ENCODE assay signal across 31 cellular contexts in the genomic region with DNA sequence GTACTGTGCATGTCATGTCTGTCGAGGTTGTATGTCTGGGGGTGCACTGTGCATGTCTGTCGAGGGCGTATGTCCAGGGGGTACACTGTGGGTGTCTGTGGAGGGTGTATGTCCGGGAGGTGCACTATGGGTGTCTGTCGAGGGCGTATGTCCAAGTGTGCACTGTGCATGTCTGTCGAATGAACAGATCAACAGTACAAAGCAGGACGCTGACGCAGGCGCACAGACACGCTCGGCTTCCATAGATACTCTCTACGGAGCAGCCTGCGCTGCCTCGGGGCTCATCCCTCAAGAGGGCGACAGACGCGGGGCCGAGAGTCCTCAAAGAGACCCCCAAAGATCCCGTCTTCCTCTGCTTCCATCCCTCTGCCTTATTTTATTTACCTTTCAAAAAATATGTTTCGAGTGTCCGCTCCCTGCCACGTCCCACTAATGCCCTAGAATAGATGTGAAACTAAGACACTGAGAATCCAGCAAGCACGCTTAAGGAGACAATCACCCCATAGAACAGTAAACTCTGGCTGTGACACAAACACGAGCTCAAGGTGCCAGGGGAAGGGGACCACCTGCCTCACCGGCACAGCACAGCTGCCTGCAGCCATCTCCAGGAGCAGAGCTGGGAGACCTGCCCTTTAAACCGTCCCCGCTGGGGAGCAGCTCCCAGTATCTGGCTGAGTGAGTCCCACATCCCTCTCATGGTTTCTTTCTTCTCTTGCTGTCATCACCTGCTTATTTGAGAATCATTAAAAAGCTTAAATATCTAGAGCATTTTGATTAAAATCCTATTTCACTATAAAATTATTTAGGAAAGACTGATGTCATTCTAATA.
A peak's percentile ranks its signal among the peaks of the same experiment; 100 is the strongest.
DNase-seq lines count a peak whose midpoint lies in the region; ATAC-seq and TF ChIP-seq lines count a peak whose summit lies in the region.
"Had no signal": no experiment of that assay in that cellular context is flagged by ENCODE, and none has a peak within 500 bp of the region (broad histone marks: within the 10 kb centered on the region; RNA-seq: fewer than 3 reads in every experiment).

No MANE protein-coding gene starts in this region.

- H3K9me3 Mint-ChIP-seq in H9 (no peaks in the 10 kb centered on the region), osteocyte (ENCODE audit: unreplicated experiment) (peaks cover 23% of the 10 kb centered on the region)
- H3K9me3 Mint-ChIP-seq: nephron progenitor cell had no signal

- no peak overlapping the region for H4K8ac ChIP-seq in H9 (replicated peaks; ENCODE audit: insufficient read length, low read depth, low read length)

- no peaks in the 10 kb centered on the region for H3K36me3 Mint-ChIP-seq in H9 (ENCODE audit: insufficient read depth in 1 of 3, low read depth in 3 of 3)
- no peaks in the 10 kb centered on the region for H3K36me3 Mint-ChIP-seq in osteocyte (ENCODE audit: unreplicated experiment)
- H3K36me3 Mint-ChIP-seq: activated naive CD8-positive, alpha-beta T cell; CD4-positive, CD25-positive, alpha-beta regulatory T cell had no signal

- H3K79me1 ChIP-seq in H9 (ENCODE audit: insufficient read depth, low read depth, low read length, poor library complexity, severe bottlenecking): no peaks in the 10 kb centered on the region

- no peaks in the 10 kb centered on the region for H3K79me2 ChIP-seq in H9 (ENCODE audit: insufficient read depth, low read length)

- no peak overlapping the region for H3K23ac ChIP-seq in H9 (ENCODE audit: insufficient read length, low read depth, low read length)

- BruUV-seq in A673 (replicated peaks; lab: Mats Ljungman, UMichigan): no TSS peak

- H3K27me3 Mint-ChIP-seq in H9 (ENCODE audit: low read depth) (peaks cover 7% of the 10 kb centered on the region), osteocyte (ENCODE audit: unreplicated experiment) (no peaks in the 10 kb centered on the region)
- H3K27me3 Mint-ChIP-seq: activated naive CD8-positive, alpha-beta T cell; CD4-positive, CD25-positive, alpha-beta regulatory T cell; effector memory CD8-positive, alpha-beta T cell had no signal

- no peak overlapping the region for H3K18ac ChIP-seq in H9 (ENCODE audit: insufficient read length, low read depth, low read length)

- H4K91ac ChIP-seq in H9 (ENCODE audit: insufficient read length, low read depth, low read length): no peak overlapping the region

- no peaks in the 10 kb centered on the region for H3K23me2 ChIP-seq in H9 (ENCODE audit: insufficient read length, low read depth, low read length, poor library complexity, severe bottlenecking)

- no peak overlapping the region for H3K4ac ChIP-seq in H9 (ENCODE audit: low read depth, low read length)

- peak; percentile 47 to 72 for DNase-seq in NCI-H2081 (lab: John Stamatoyannopoulos, UW)
- DNase-seq in NCI-H2081 treated with DMSO at 0.1 percent for 48 hours (lab: John Stamatoyannopoulos, UW): no peak
- peak; percentile 21 for DNase-seq in H9
- DNase-seq in osteocyte (ENCODE audit: extremely low spot score, unreplicated experiment): peak; percentile 79
- no peak for DNase-seq in MG63
- no peak for DNase-seq in A673 (ENCODE audit: low spot score)
- DNase-seq: activated CD4-positive, alpha-beta T cell treated with anti-CD3 and anti-CD28 coated beads, Interleukin-2, amount 50 U/mL, for 48 hours; activated effector memory CD4-positive, alpha-beta T cell treated with Interleukin-2 at 50 U/mL for 16 hours; anterior cingulate cortex; CD4-positive, CD25-positive, alpha-beta regulatory T cell; colonic mucosa; effector memory CD8-positive, alpha-beta T cell; foreskin fibroblast; heart right ventricle; HFFc6; mammary epithelial cell; NCI-H1048; NCI-H1694 treated with DMSO at 0.1 percent for 48 hours; nephron progenitor cell; NK-92 treated with Interleukin-12 subunit alpha and Interleukin-12 subunit beta, amount 100 ng/mL, for 24 hours; pancreas; retina; uterus had no signal

- no peak overlapping the region for H4K5ac ChIP-seq in H9 (ENCODE audit: insufficient read length, low read depth, low read length)

- H2BK20ac ChIP-seq in H9 (ENCODE audit: low read depth, low read length, poor library complexity, severe bottlenecking): no peak overlapping the region

- no peak overlapping the region for H3K4me3 ChIP-seq in MG63
- no peak overlapping the region for H3K4me3 ChIP-seq in A673 (ENCODE audit: low read depth, low read length, poor library complexity, severe bottlenecking)
- H3K4me3 ChIP-seq: cardiac muscle cell, colonic mucosa, GM12878, heart right ventricle, pancreas, SJSA1, smooth muscle cell, uterus had no signal

- no peak for TF ChIP-seq CTCF in H9 (conservative IDR thresholded peaks at IDR 0.05)
- no peak for TF ChIP-seq CTCF in osteocyte (IDR thresholded peaks at IDR 0.05)
- no peak for TF ChIP-seq CTCF in A673 (conservative IDR thresholded peaks at IDR 0.05; ENCODE audit: low read depth, low read length)

- H3K4me1 Mint-ChIP-seq in H9 (peaks cover 10% of the 10 kb centered on the region in 2 experiments), osteocyte (ENCODE audit: unreplicated experiment) (no peaks in the 10 kb centered on the region)
- H3K4me1 Mint-ChIP-seq: CD4-positive, CD25-positive, alpha-beta regulatory T cell; nephron progenitor cell had no signal

- H3K27ac ChIP-seq in H9 (ENCODE audit: insufficient read length, low read depth, low read length) (no peak overlapping the region), A673 (ENCODE audit: low read depth, low read length, poor library complexity, severe bottlenecking) (no peak overlapping the region)
- H3K27ac ChIP-seq: 22Rv1, cardiac muscle cell, colonic mucosa, heart right ventricle, pancreas, SJSA1, uterus had no signal

- H3K14ac ChIP-seq in H9 (ENCODE audit: insufficient read depth, low read length): no peak overlapping the region

- H4K20me1 ChIP-seq in H9 (ENCODE audit: control insufficient read depth, insufficient read depth, insufficient read length): no peaks in the 10 kb centered on the region

- H3K4me3 Mint-ChIP-seq in H9: no peak overlapping the region
- H3K4me3 Mint-ChIP-seq in osteocyte (ENCODE audit: unreplicated experiment): no peak overlapping the region
- H3K4me3 Mint-ChIP-seq: activated naive CD8-positive, alpha-beta T cell; CD4-positive, CD25-positive, alpha-beta regulatory T cell; effector memory CD8-positive, alpha-beta T cell; HFFc6; nephron progenitor cell had no signal

- no peak overlapping the region for H2AFZ ChIP-seq in H9 (ENCODE audit: low read length)

- H2BK120ac ChIP-seq in H9 (ENCODE audit: low read depth, low read length, poor library complexity, severe bottlenecking): no peak overlapping the region

- H2BK12ac ChIP-seq in H9 (ENCODE audit: insufficient read length, low read depth, low read length): no peak overlapping the region

- CTCF ChIA-PET in A673 (lab: Charles Lee): no interaction called here

- no peak overlapping the region for H3K4me2 ChIP-seq in H9 (ENCODE audit: insufficient read depth, insufficient read length, low read length)
- H3K4me2 ChIP-seq: smooth muscle cell had no signal

- H3K9ac ChIP-seq in H9 (ENCODE audit: extremely low read depth, insufficient read length, low read length): no peak overlapping the region

- H2AK5ac ChIP-seq in H9 (ENCODE audit: insufficient read length, low read length): no peak overlapping the region

- H3T11ph ChIP-seq in H9 (ENCODE audit: low read length): no peak overlapping the region

- H3K27me3 ChIP-seq in H9 (ENCODE audit: insufficient read depth, low read length): no peaks in the 10 kb centered on the region
- H3K27me3 ChIP-seq in MG63: no peaks in the 10 kb centered on the region
- peaks cover 30% of the 10 kb centered on the region for H3K27me3 ChIP-seq in A673 (replicated peaks; ENCODE audit: insufficient read depth, low read depth, low read length, poor library complexity)
- H3K27me3 ChIP-seq: cardiac muscle cell, colonic mucosa, pancreas, SJSA1, uterus had no signal

- WGBS in H9 (ENCODE audit: extremely low coverage, insufficient read length, low lambda C conversion rate): no CpG with 5 or more reads among the region's 28 CpGs

- H3K4me1 ChIP-seq in H9 (ENCODE audit: insufficient read depth, low read length): peaks cover 4% of the 10 kb centered on the region; the same call in 1 of the 2 replicates
- H3K4me1 ChIP-seq in A673 (ENCODE audit: insufficient read depth, low read length, poor library complexity, severe bottlenecking): no peaks in the 10 kb centered on the region
- H3K4me1 ChIP-seq: colonic mucosa, heart right ventricle, pancreas, SJSA1, uterus had no signal

- H3K36me3 ChIP-seq in MG63 (no peaks in the 10 kb centered on the region), A673 (ENCODE audit: insufficient read depth, low read length, poor library complexity, severe bottlenecking) (no peaks in the 10 kb centered on the region)
- H3K36me3 ChIP-seq: cardiac muscle cell, colonic mucosa, heart right ventricle, pancreas, SJSA1, uterus had no signal

- POLR2A ChIA-PET in A673 (lab: Charles Lee; ENCODE audit: low non-redundant PET): no interaction called here

- no peak overlapping the region for H2BK15ac ChIP-seq in H9 (ENCODE audit: low read depth, low read length)

- H3K27ac Mint-ChIP-seq in H9: no peak overlapping the region
- H3K27ac Mint-ChIP-seq in osteocyte (ENCODE audit: unreplicated experiment): no peak overlapping the region
- H3K27ac Mint-ChIP-seq: activated naive CD8-positive, alpha-beta T cell; CD4-positive, CD25-positive, alpha-beta regulatory T cell; effector memory CD8-positive, alpha-beta T cell; HFFc6; nephron progenitor cell had no signal

- H3K56ac ChIP-seq in H9 (ENCODE audit: insufficient read length, low read depth, low read length): no peak overlapping the region

- ATAC-seq in SK-N-SH treated with all-trans-retinoic acid at 6 μM for 48 hours (peak; percentile 42; the same call in 1 of the 3 replicates), HG03196 (IDR thresholded peaks at IDR 0.05; ENCODE audit: unreplicated experiment) (no peak)
- ATAC-seq: effector memory CD8-positive, alpha-beta T cell; GM12878; heart right ventricle; pancreas had no signal

- no peak overlapping the region for H2BK5ac ChIP-seq in H9 (ENCODE audit: insufficient read length, low read length)

- H3K9me3 ChIP-seq in H9 (ENCODE audit: control insufficient read depth, low read depth, low read length) (no peaks in the 10 kb centered on the region), MG63 (no peaks in the 10 kb centered on the region), A673 (ENCODE audit: low read depth, low read length, poor library complexity, severe bottlenecking) (no peaks in the 10 kb centered on the region)
- H3K9me3 ChIP-seq: colonic mucosa, pancreas, uterus had no signal

- intact Hi-C loops in A673 (cut with micrococcal nuclease; ENCODE audit: unreplicated experiment): no loop called here

TF ChIP-seq in SK-N-SH treated with all-trans-retinoic acid at 6 μM for 48 hours, 23 proteins besides CTCF, POLR2A, EP300 and RAD21 (continues in another document):
- TF ChIP-seq CSDC2 (CRISPR knock-in tag; IDR thresholded peaks at IDR 0.05): no peak

Comparison
In these comparisons a context has a peak if more than half of its experiments do, and no peak if none do; other contexts are left out.
1. DNase-seq: peak in NCI-H2081 (2 of 2), H9 (single experiment) and osteocyte (single experiment); none in NCI-H2081 treated with DMSO at 0.1 percent for 48 hours (single experiment), MG63 (single experiment) and A673 (single experiment).